ENCODE assay signal across 10 cellular contexts in the genomic region with DNA sequence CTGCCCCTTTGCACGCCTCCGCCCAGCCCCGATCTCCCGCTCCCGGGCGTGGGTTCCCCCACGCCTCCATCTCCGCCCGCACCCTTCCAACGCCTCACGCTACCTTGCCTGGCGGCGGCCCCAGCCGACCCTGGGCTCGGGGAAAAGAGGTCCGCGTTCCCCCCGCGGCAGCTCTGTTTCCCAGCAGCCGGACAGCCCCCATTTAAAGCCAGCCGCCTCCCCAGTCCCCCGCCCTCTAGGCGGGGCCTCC. TPM values are rescaled to one million over a fixed set of nuclear protein-coding genes. Genes with fewer than 3 reads are reported as not detected.
DNase-seq lines count a peak whose midpoint lies in the region; ATAC-seq and TF ChIP-seq lines count a peak whose summit lies in the region.
"Had no signal": no experiment of that assay in that cellular context is flagged by ENCODE, and none has a peak within 500 bp of the region (broad histone marks: within the 10 kb centered on the region; RNA-seq: fewer than 3 reads in every experiment).

PRIMA1 (minus strand) TSS at position 179 of the 250 bp plus-strand sequence. CDS start 767 bp downstream, outside the sequence.

- H3K9me3 ChIP-seq in breast epithelium, result no peaks in the 10 kb centered on the region

- no peak for TF ChIP-seq POLR2A in breast epithelium (IDR thresholded peaks at IDR 0.05)

- peaks cover 33% of the 10 kb centered on the region for H3K27me3 ChIP-seq in GM23338 (ENCODE audit: insufficient read depth)
- H3K27me3 ChIP-seq in breast epithelium, result no peaks in the 10 kb centered on the region
- no peaks in the 10 kb centered on the region for H3K27me3 ChIP-seq in layer of hippocampus (ENCODE audit: control insufficient read depth, insufficient read depth, low read length)

- peaks cover 9% of the 10 kb centered on the region for H3K4me1 ChIP-seq in GM23338 (ENCODE audit: insufficient read depth)
- peaks cover 6 to 10% of the 10 kb centered on the region in 2 donors for H3K4me1 ChIP-seq in breast epithelium

- no peaks in the 10 kb centered on the region for H3K79me2 ChIP-seq in GM23338 (replicated peaks; ENCODE audit: insufficient read depth)

- peaks cover 40% of the 10 kb centered on the region for H3K27me3 Mint-ChIP-seq in GM23338 (ENCODE audit: insufficient read depth, low read depth, poor library complexity)
- peaks cover 67% of the 10 kb centered on the region for H3K27me3 Mint-ChIP-seq in activated CD4-positive, alpha-beta T cell treated with anti-CD3 and anti-CD28 coated beads, Interleukin-2, amount 10 ng/mL, durations not matched to agents 7 days and 5 days
- H3K27me3 Mint-ChIP-seq in natural killer cell treated with Interleukin-12 subunit alpha and Interleukin-12 subunit beta and Interleukin-15 and Interleukin-18, amount 100 ng/mL, for 72 hours, result peaks cover 51 to 66% of the 10 kb centered on the region in 2 donors

- intact Hi-C loops in breast epithelium (cut with DNase I; ENCODE audit: low total_unique reads), result no loop called here

- H3K36me3 Mint-ChIP-seq in GM23338 (ENCODE audit: low read depth), result no peaks in the 10 kb centered on the region
- H3K36me3 Mint-ChIP-seq in activated CD4-positive, alpha-beta T cell treated with anti-CD3 and anti-CD28 coated beads, Interleukin-2, amount 10 ng/mL, durations not matched to agents 7 days and 5 days (ENCODE audit: low read depth), result no peaks in the 10 kb centered on the region
- H3K36me3 Mint-ChIP-seq in natural killer cell treated with Interleukin-12 subunit alpha and Interleukin-12 subunit beta and Interleukin-15 and Interleukin-18, amount 100 ng/mL, for 72 hours, result no peaks in the 10 kb centered on the region

- H3F3A ChIP-seq in GM23338 (replicated peaks; ENCODE audit: low read depth), result peaks cover 7% of the 10 kb centered on the region; the same call in 1 of the 2 replicates

- H3K4me1 Mint-ChIP-seq in GM23338, result peaks cover 14% of the 10 kb centered on the region
- H3K4me1 Mint-ChIP-seq in activated CD4-positive, alpha-beta T cell treated with anti-CD3 and anti-CD28 coated beads, Interleukin-2, amount 10 ng/mL, durations not matched to agents 7 days and 5 days, result peaks cover 4% of the 10 kb centered on the region
- H3K4me1 Mint-ChIP-seq in natural killer cell treated with Interleukin-12 subunit alpha and Interleukin-12 subunit beta and Interleukin-15 and Interleukin-18, amount 100 ng/mL, for 72 hours (ENCODE audit: low read depth in 2 of 2), result peaks cover 0 to 2% of the 10 kb centered on the region in 2 donors

- CTCF ChIA-PET in activated CD4-positive, alpha-beta T cell treated with anti-CD3 and anti-CD28 coated beads, Interleukin-2, amount 10 ng/mL, durations not matched to agents 7 days and 5 days (lab: Charles Lee), result no interaction called here

- H3K27ac Mint-ChIP-seq in GM23338, result peak within 1 kb of the TSS; percentile 52; the same call in 1 of the 2 replicates
- no peak within 1 kb of the TSS for H3K27ac Mint-ChIP-seq in activated CD4-positive, alpha-beta T cell treated with anti-CD3 and anti-CD28 coated beads, Interleukin-2, amount 10 ng/mL, durations not matched to agents 7 days and 5 days
- H3K27ac Mint-ChIP-seq in natural killer cell treated with Interleukin-12 subunit alpha and Interleukin-12 subunit beta and Interleukin-15 and Interleukin-18, amount 100 ng/mL, for 72 hours, result no peak within 1 kb of the TSS

- 0 out of 2 replicates have a peak within 1 kb of the TSS, but pooled peaks have one; percentile 59 for H3K27ac ChIP-seq in GM23338 (ENCODE audit: low read depth)
- H3K27ac ChIP-seq in breast epithelium, result peak within 1 kb of the TSS; percentile 84 to 90
- H3K27ac ChIP-seq in layer of hippocampus (ENCODE audit: low read depth, low read length), result peak within 1 kb of the TSS; percentile 90
- peak within 1 kb of the TSS in 11 of 21 experiments; percentile 12 to 83 (median 65) for H3K27ac ChIP-seq in skin epidermis
- H3K27ac ChIP-seq: epithelial cell of prostate had no signal

- ATAC-seq in GM23338 (no peak), HG02571 (IDR thresholded peaks at IDR 0.05; ENCODE audit: unreplicated experiment) (no peak)
- no peak for ATAC-seq in natural killer cell treated with Interleukin-12 subunit alpha and Interleukin-12 subunit beta and Interleukin-15 and Interleukin-18, amount 100 ng/mL, for 72 hours

- TF ChIP-seq CTCF in GM23338 (conservative IDR thresholded peaks at IDR 0.05; ENCODE audit: low read depth in 2 of 2) (no peak), breast epithelium (IDR thresholded peaks at IDR 0.05) (no peak)

- peak within 1 kb of the TSS; percentile 82 for H3K4me3 Mint-ChIP-seq in GM23338
- no peak within 1 kb of the TSS for H3K4me3 Mint-ChIP-seq in activated CD4-positive, alpha-beta T cell treated with anti-CD3 and anti-CD28 coated beads, Interleukin-2, amount 10 ng/mL, durations not matched to agents 7 days and 5 days
- H3K4me3 Mint-ChIP-seq in natural killer cell treated with Interleukin-12 subunit alpha and Interleukin-12 subunit beta and Interleukin-15 and Interleukin-18, amount 100 ng/mL, for 72 hours, result no peak within 1 kb of the TSS

- H2AFZ ChIP-seq in GM23338, result peak within 1 kb of the TSS; percentile 96

- H3K4me3 ChIP-seq in GM23338 (peak within 1 kb of the TSS; percentile 86), breast epithelium (peak within 1 kb of the TSS; percentile 53 to 80 (median 63)), skin epidermis (peak within 1 kb of the TSS; percentile 26 to 54 (median 32))

- no peaks in the 10 kb centered on the region; the same call in 1 of the 2 replicates for H4K20me1 ChIP-seq in GM23338 (replicated peaks; ENCODE audit: insufficient read depth)

- POLR2A ChIA-PET in activated CD4-positive, alpha-beta T cell treated with anti-CD3 and anti-CD28 coated beads, Interleukin-2, amount 10 ng/mL, durations not matched to agents 7 days and 5 days (lab: Charles Lee), result no interaction called here

- peak within 1 kb of the TSS; percentile 95 for H3K4me2 ChIP-seq in GM23338

- DNase-seq in GM23338 (ENCODE audit: low spot score) (no peak), breast epithelium (ENCODE audit: low spot score in 2 of 2) (no peak), NCI-H774 (lab: John Stamatoyannopoulos, UW) (no peak)
- no peak for DNase-seq in activated CD4-positive, alpha-beta T cell treated with anti-CD3 and anti-CD28 coated beads, Interleukin-2, amount 10 ng/mL, durations not matched to agents 7 days and 5 days
- DNase-seq in natural killer cell treated with Interleukin-12 subunit alpha and Interleukin-12 subunit beta and Interleukin-15 and Interleukin-18, amount 100 ng/mL, for 72 hours (ENCODE audit: low spot score), result no peak

- H3K9me2 ChIP-seq in GM23338 (ENCODE audit: insufficient read depth), result no peaks in the 10 kb centered on the region

- H3K36me3 ChIP-seq in GM23338 (ENCODE audit: insufficient read depth) (no peaks in the 10 kb centered on the region), breast epithelium (no peaks in the 10 kb centered on the region)

- peaks cover 3% of the 10 kb centered on the region; the same call in 1 of the 3 replicates for H3K9me3 Mint-ChIP-seq in GM23338
- H3K9me3 Mint-ChIP-seq in activated CD4-positive, alpha-beta T cell treated with anti-CD3 and anti-CD28 coated beads, Interleukin-2, amount 10 ng/mL, durations not matched to agents 7 days and 5 days, result no peaks in the 10 kb centered on the region
- H3K9me3 Mint-ChIP-seq in natural killer cell treated with Interleukin-12 subunit alpha and Interleukin-12 subunit beta and Interleukin-15 and Interleukin-18, amount 100 ng/mL, for 72 hours, result no peaks in the 10 kb centered on the region

TF ChIP-seq in GM23338, 12 proteins besides CTCF, POLR2A, EP300 and RAD21:
- no peak for TF ChIP-seq EZH2phosphoT487 (IDR thresholded peaks at IDR 0.05; ENCODE audit: unreplicated experiment)
- no peak for TF ChIP-seq CREB1 (CRISPR knock-in tag; IDR thresholded peaks at IDR 0.05; ENCODE audit: low read depth)

RNA-seq across cellular contexts. Expression of gene PRIMA1, which starts in this region (rescaled TPM):
- total RNA-seq in GM23338 (2014; rRNA removed; shearing (Covaris generic)), result 3.3 and 3.5 TPM in 2 replicates
- polyA plus RNA-seq in GM23338 (2016; fragmentation: Nextera tagmentation; extraction: Ambion mirVana), result 1.2 and 2.1 TPM in 2 replicates
- 1 to 10 TPM in 2 of 3 donors, under 1 TPM in 1; 0.98 to 2.1 (median 1.3) TPM for total RNA-seq in breast epithelium
- not detected for total RNA-seq in activated CD4-positive, alpha-beta T cell treated with anti-CD3 and anti-CD28 coated beads, Interleukin-2, amount 10 ng/mL, durations not matched to agents 7 days and 5 days
- not detected for total RNA-seq in natural killer cell treated with Interleukin-12 subunit alpha and Interleukin-12 subunit beta and Interleukin-15 and Interleukin-18, amount 100 ng/mL, for 72 hours
- total RNA-seq: renal cortical epithelial cell had no signal

Comparison
In these comparisons a context has a peak if more than half of its experiments do, and no peak if none do; other contexts are left out.
1. H3K4me3 ChIP-seq: peak in every context shown above with its lines; median percentile 86 in GM23338; 63 in breast epithelium; 32 in skin epidermis.